In genomic region chr1:2627746-2628145, GRCh38 we compare ENCODE assay signal across 24 cellular contexts. TPM values are rescaled to one million over a fixed set of nuclear protein-coding genes. Genes with fewer than 3 reads are reported as not detected.
A peak's percentile ranks its signal among the peaks of the same experiment; 100 is the strongest.
DNase-seq lines count a peak whose midpoint lies in the region; ATAC-seq and TF ChIP-seq lines count a peak whose summit lies in the region.
"Had no signal": no experiment of that assay in that cellular context is flagged by ENCODE, and none has a peak within 500 bp of the region (broad histone marks: within the 10 kb centered on the region; RNA-seq: fewer than 3 reads in every experiment).

No MANE protein-coding gene starts in this region.

- no peak overlapping the region for H3K14ac ChIP-seq in neuronal stem cell (ENCODE audit: low read length)

- no peak overlapping the region for H2BK15ac ChIP-seq in neuronal stem cell (ENCODE audit: low read length)

- H3K36me3 ChIP-seq in GM23338 (ENCODE audit: insufficient read depth) (no peaks in the 10 kb centered on the region), Panc1 (ENCODE audit: control insufficient read depth, insufficient read depth, low read length) (no peaks in the 10 kb centered on the region), neuronal stem cell (replicated peaks in 1 of 2; ENCODE audit: control insufficient read depth in 2 of 2, insufficient read depth in 2 of 2, low read length in 2 of 2) (no peaks in the 10 kb centered on the region), ascending aorta (no peaks in the 10 kb centered on the region)

- H2BK120ac ChIP-seq in neuronal stem cell (ENCODE audit: low read depth, low read length), result no peak overlapping the region

- intact Hi-C loops in Panc1 (cut with micrococcal nuclease; ENCODE audit: unreplicated experiment) (no loop called here), ascending aorta (cut with DNase I) (no loop called here)

- no peaks in the 10 kb centered on the region for H3K79me1 ChIP-seq in neuronal stem cell (ENCODE audit: low read depth, low read length)

- H3K4me2 ChIP-seq in GM23338 (peak overlapping the region; percentile 75), neuronal stem cell (ENCODE audit: insufficient read depth, low read length, poor library complexity, severe bottlenecking) (no peak overlapping the region)
- H3K4me2 ChIP-seq: PC-9 had no signal

- H3K9me3 ChIP-seq in Panc1 (ENCODE audit: control insufficient read depth, insufficient read depth, low read depth, low read length) (no peaks in the 10 kb centered on the region), neuronal stem cell (replicated peaks in 1 of 2; ENCODE audit: control insufficient read depth in 2 of 2, insufficient read depth in 1 of 2, low read depth in 1 of 2, low read length in 2 of 2) (peaks cover 2 to 9% of the 10 kb centered on the region in 2 donors), ascending aorta (no peaks in the 10 kb centered on the region)

- H3K23ac ChIP-seq in neuronal stem cell (ENCODE audit: low read depth, low read length, poor library complexity), result no peak overlapping the region

- no peak overlapping the region for H3K27ac ChIP-seq in GM23338 (ENCODE audit: low read depth)
- no peak overlapping the region for H3K27ac ChIP-seq in Panc1 (ENCODE audit: low read length)
- H3K27ac ChIP-seq in neuronal stem cell (replicated peaks; ENCODE audit: low read length), result no peak overlapping the region
- no peak overlapping the region for H3K27ac ChIP-seq in ascending aorta
- H3K27ac ChIP-seq: PC-9, SK-N-MC had no signal

- H3K9me2 ChIP-seq in GM23338 (ENCODE audit: insufficient read depth), result no peaks in the 10 kb centered on the region

- H2BK12ac ChIP-seq in neuronal stem cell (ENCODE audit: low read length), result no peak overlapping the region

- peaks cover 7% of the 10 kb centered on the region for H3K9me3 Mint-ChIP-seq in GM23338
- no peaks in the 10 kb centered on the region for H3K9me3 Mint-ChIP-seq in endothelial cell (ENCODE audit: unreplicated experiment)

- H3K4ac ChIP-seq in neuronal stem cell (ENCODE audit: low read length), result no peak overlapping the region

- H3K9ac ChIP-seq in neuronal stem cell (ENCODE audit: low read depth, low read length, poor library complexity), result no peak overlapping the region

- H4K91ac ChIP-seq in neuronal stem cell (ENCODE audit: low read depth, low read length, poor library complexity), result no peak overlapping the region

- peaks cover 55% of the 10 kb centered on the region for H3K27me3 Mint-ChIP-seq in GM23338 (ENCODE audit: insufficient read depth, low read depth, poor library complexity)
- H3K27me3 Mint-ChIP-seq in endothelial cell (ENCODE audit: unreplicated experiment), result peaks cover 22% of the 10 kb centered on the region

- H3K36me3 Mint-ChIP-seq in GM23338 (ENCODE audit: low read depth) (no peaks in the 10 kb centered on the region), endothelial cell (ENCODE audit: low read depth, unreplicated experiment) (peaks cover 7% of the 10 kb centered on the region)
- H3K36me3 Mint-ChIP-seq: CD4-positive, alpha-beta memory T cell had no signal

- peaks cover 10% of the 10 kb centered on the region; the same call in 1 of the 2 replicates for H3F3A ChIP-seq in GM23338 (replicated peaks; ENCODE audit: low read depth)

- no CpG with 5 or more reads among the region's 6 CpGs for WGBS in neuronal stem cell (ENCODE audit: extremely low coverage in 2 of 2, insufficient read length in 2 of 2, insufficient replicate concordance in 1 of 2), 2 donors

- H4K20me1 ChIP-seq in GM23338 (replicated peaks; ENCODE audit: insufficient read depth), result no peaks in the 10 kb centered on the region

- DNase-seq in GM23338 (ENCODE audit: low spot score), result no peak
- no peak for DNase-seq in Panc1 (ENCODE audit: low read depth, low spot score)
- no peak for DNase-seq in endothelial cell (ENCODE audit: low spot score)
- no peak for DNase-seq in neuronal stem cell (ENCODE audit: low spot score)
- no peak for DNase-seq in ascending aorta (ENCODE audit: low spot score in 2 of 2)
- no peak for DNase-seq in superior temporal gyrus (ENCODE audit: extremely low spot score)
- DNase-seq: C1 segment of cervical spinal cord; CD4-positive, alpha-beta memory T cell; COR-L47; Karpas-422; NCI-H1092; NCI-H1417 treated with DMSO at 0.1 percent for 48 hours; NCI-H1694 treated with DMSO at 0.1 percent for 48 hours; NCI-H2081; NCI-H2227 treated with DMSO at 0.1 percent for 48 hours; NCI-H526 treated with DMSO at 0.1 percent for 48 hours; PC-9; RPMI8226; SIG-M5 had no signal

- TF ChIP-seq CTCF in GM23338 (conservative IDR thresholded peaks at IDR 0.05; ENCODE audit: low read depth in 2 of 2), result no peak
- TF ChIP-seq CTCF in Panc1 (IDR thresholded peaks at IDR 0.05), result no peak
- no peak for TF ChIP-seq CTCF in endothelial cell (IDR thresholded peaks at IDR 0.05; ENCODE audit: unreplicated experiment)
- no peak for TF ChIP-seq CTCF in ascending aorta (IDR thresholded peaks at IDR 0.05)

- H3K4me1 Mint-ChIP-seq in GM23338 (peaks cover 12% of the 10 kb centered on the region), endothelial cell (ENCODE audit: unreplicated experiment) (peaks cover 3% of the 10 kb centered on the region)

- BruUV-seq in Panc1 (replicated peaks; lab: Mats Ljungman, UMichigan), result no TSS peak

- H3K4me1 ChIP-seq in GM23338 (ENCODE audit: insufficient read depth) (peaks cover 5% of the 10 kb centered on the region), Panc1 (ENCODE audit: control insufficient read depth, insufficient read depth, low read length) (peaks cover 4% of the 10 kb centered on the region; the same call in 1 of the 2 replicates), neuronal stem cell (ENCODE audit: control insufficient read depth in 2 of 2, insufficient read depth in 1 of 2, low read depth in 1 of 2, low read length in 2 of 2) (peaks cover 3 to 8% of the 10 kb centered on the region in 2 donors), ascending aorta (no peaks in the 10 kb centered on the region)

- H3K79me2 ChIP-seq in GM23338 (replicated peaks; ENCODE audit: insufficient read depth), result no peaks in the 10 kb centered on the region

- H4K8ac ChIP-seq in neuronal stem cell (ENCODE audit: low read depth, low read length), result no peak overlapping the region

- H3K4me3 ChIP-seq in GM23338 (peak overlapping the region; percentile 57), Panc1 (ENCODE audit: low read depth in 2 of 2, low read length in 2 of 2) (no peak overlapping the region), neuronal stem cell (ENCODE audit: low read length in 2 of 2) (no peak overlapping the region), ascending aorta (no peak overlapping the region)
- H3K4me3 ChIP-seq: PC-9, SK-N-MC had no signal

- no peak for ATAC-seq in GM23338
- peak; percentile 23; the same call in 1 of the 2 replicates for ATAC-seq in Panc1
- ATAC-seq in GM19395 (IDR thresholded peaks at IDR 0.05; ENCODE audit: unreplicated experiment), result no peak
- ATAC-seq: HCT116 had no signal

- in situ Hi-C loops in Panc1 (cut with HindIII; ENCODE audit: low pct_unique_long_range_greater_than_20kb, low sequenced_read_pairs), result no loop called here

- H3K27ac Mint-ChIP-seq in GM23338, result no peak overlapping the region
- H3K27ac Mint-ChIP-seq in endothelial cell (ENCODE audit: unreplicated experiment), result peak overlapping the region; percentile 67
- H3K27ac Mint-ChIP-seq: CD4-positive, alpha-beta memory T cell had no signal

- H2AK5ac ChIP-seq in neuronal stem cell (ENCODE audit: low read depth, low read length), result peak overlapping the region; percentile 27

- peaks cover 47% of the 10 kb centered on the region for H3K27me3 ChIP-seq in GM23338 (ENCODE audit: insufficient read depth)
- H3K27me3 ChIP-seq in Panc1 (ENCODE audit: control insufficient read depth, insufficient read depth, low read length), result peaks cover 18% of the 10 kb centered on the region
- peaks cover 17 to 84% (median 38%) of the 10 kb centered on the region in 3 experiments for H3K27me3 ChIP-seq in neuronal stem cell (ENCODE audit: control insufficient read depth in 3 of 3, insufficient read depth in 3 of 3, low read depth in 1 of 3, low read length in 3 of 3)
- peaks cover 18% of the 10 kb centered on the region for H3K27me3 ChIP-seq in ascending aorta

- POLR2A ChIA-PET in Panc1 (lab: Charles Lee), result no interaction called here

- no peak overlapping the region for H2BK5ac ChIP-seq in neuronal stem cell (ENCODE audit: low read length)

- H2AFZ ChIP-seq in GM23338 (peak overlapping the region; percentile 85), neuronal stem cell (ENCODE audit: low read length) (no peak overlapping the region)
- H2AFZ ChIP-seq: PC-9 had no signal

- no peak overlapping the region for H3K18ac ChIP-seq in neuronal stem cell (ENCODE audit: low read length)

- H3K4me3 Mint-ChIP-seq in GM23338 (peak overlapping the region; percentile 43; the same call in 2 of the 3 replicates), endothelial cell (ENCODE audit: unreplicated experiment) (no peak overlapping the region)

- CTCF ChIA-PET in Panc1 (lab: Charles Lee), result no interaction called here

RNA-seq across cellular contexts. Expression of gene MMEL1, which starts 5.1 kb away (rescaled TPM):
- 0.43 and 0.90 TPM in 2 replicates for total RNA-seq in GM23338 (2014; rRNA removed; shearing (Covaris generic))
- polyA plus RNA-seq in GM23338 (2016; fragmentation: Nextera tagmentation; extraction: Ambion mirVana), result 0.57 and 0.71 TPM in 2 replicates
- total RNA-seq in Panc1 (2021; ENCODE audit: unreplicated experiment), result 0.46 TPM
- polyA plus RNA-seq in Panc1 (2012; ENCODE audit: insufficient read length), result 10.4 TPM
- not detected for total RNA-seq in endothelial cell (ENCODE audit: unreplicated experiment)
- 1.1 TPM for polyA plus RNA-seq in neuronal stem cell (2013, experiment 1 of 2)
- polyA plus RNA-seq in neuronal stem cell (2013, experiment 2 of 2), result 1.4 TPM
- not detected for total RNA-seq in ascending aorta
- total RNA-seq: A673, H4 had no signal

RNA-seq across cellular contexts. Expression of gene PRXL2B, which starts 41.2 kb away (rescaled TPM):
- 35.1 and 44.0 TPM in 2 replicates for total RNA-seq in GM23338 (2014; rRNA removed; shearing (Covaris generic))
- 25.5 and 25.6 TPM in 2 replicates for polyA plus RNA-seq in GM23338 (2016; fragmentation: Nextera tagmentation; extraction: Ambion mirVana)
- total RNA-seq in Panc1 (2021; ENCODE audit: unreplicated experiment) (17.0 TPM), endothelial cell (ENCODE audit: unreplicated experiment) (35.6 TPM), ascending aorta (20.1 TPM)
- 23.0 TPM for polyA plus RNA-seq in Panc1 (2012; ENCODE audit: insufficient read length)
- 35.1 TPM for polyA plus RNA-seq in neuronal stem cell (2013, experiment 1 of 2)
- 35.3 TPM for polyA plus RNA-seq in neuronal stem cell (2013, experiment 2 of 2)
